In genomic region chr2:237199577-237199976, GRCh38 we compare ENCODE assay signal across 24 cellular contexts.
DNase-seq lines count a peak whose midpoint lies in the region; ATAC-seq and TF ChIP-seq lines count a peak whose summit lies in the region.
"Had no signal": no experiment of that assay in that cellular context is flagged by ENCODE, and none has a peak within 500 bp of the region (broad histone marks: within the 10 kb centered on the region; RNA-seq: fewer than 3 reads in every experiment).

No MANE protein-coding gene starts in this region.

- H3K27ac Mint-ChIP-seq in activated CD4-positive, alpha-beta T cell treated with anti-CD3 and anti-CD28 coated beads for 36 hours: no peak overlapping the region
- no peak overlapping the region for H3K27ac Mint-ChIP-seq in activated naive CD4-positive, alpha-beta T cell treated with anti-CD3 and anti-CD28 coated beads, Interleukin-2, amount 50 U/mL, for 72 hours
- H3K27ac Mint-ChIP-seq: activated CD4-positive, alpha-beta memory T cell treated with anti-CD3 and anti-CD28 coated beads, Interleukin-2, amount 10 ng/mL, durations not matched to agents 7 days and 5 days; activated naive CD8-positive, alpha-beta T cell treated with anti-CD3 and anti-CD28 coated beads, Interleukin-2, amount 10 ng/mL, durations not matched to agents 7 days and 5 days; IgD-negative memory B cell; nephron progenitor cell had no signal

- H3K36me3 ChIP-seq in ACC112 (ENCODE audit: insufficient read depth, low read length) (no peaks in the 10 kb centered on the region), HUES64 (ENCODE audit: insufficient read depth, low read length) (no peaks in the 10 kb centered on the region), lung (ENCODE audit: control insufficient read depth in 2 of 2, insufficient read depth in 2 of 2, low read length in 2 of 2) (no peaks in the 10 kb centered on the region)
- H3K36me3 ChIP-seq: heart right ventricle, transverse colon had no signal

- H3K27me3 ChIP-seq in ACC112 (ENCODE audit: insufficient read depth, low read length): no peaks in the 10 kb centered on the region
- H3K27me3 ChIP-seq in HUES64 (ENCODE audit: insufficient read depth, low read length): no peaks in the 10 kb centered on the region
- no peaks in the 10 kb centered on the region for H3K27me3 ChIP-seq in lung (ENCODE audit: control insufficient read depth, insufficient read depth)
- H3K27me3 ChIP-seq: heart right ventricle, transverse colon had no signal

- H3K9me3 ChIP-seq in HUES64 (ENCODE audit: insufficient read depth, low read depth, low read length): peaks cover 12% of the 10 kb centered on the region
- H3K9me3 ChIP-seq in lung (ENCODE audit: control insufficient read depth in 2 of 2, insufficient read depth in 1 of 2, low read length in 1 of 2): peaks cover 0 to 8% of the 10 kb centered on the region in 2 donors
- H3K9me3 ChIP-seq: A549, transverse colon had no signal

- H3K27ac ChIP-seq in ACC112 (ENCODE audit: low read depth, low read length) (peak overlapping the region; percentile 92), HUES64 (ENCODE audit: low read depth, low read length) (peak overlapping the region; percentile 94), lung (ENCODE audit: low read depth in 1 of 2, low read length in 1 of 2) (peak overlapping the region in 1 of 2 donors; percentile 13)
- H3K27ac ChIP-seq: C4-2B, VCaP had no signal

- H3K4me3 Mint-ChIP-seq in activated CD4-positive, alpha-beta T cell treated with anti-CD3 and anti-CD28 coated beads for 36 hours: no peak overlapping the region
- H3K4me3 Mint-ChIP-seq: activated CD4-positive, alpha-beta memory T cell treated with anti-CD3 and anti-CD28 coated beads, Interleukin-2, amount 10 ng/mL, durations not matched to agents 7 days and 5 days; activated naive CD8-positive, alpha-beta T cell treated with anti-CD3 and anti-CD28 coated beads, Interleukin-2, amount 10 ng/mL, durations not matched to agents 7 days and 5 days; IgD-negative memory B cell; nephron progenitor cell had no signal

- H3K9me3 Mint-ChIP-seq in activated CD4-positive, alpha-beta T cell treated with anti-CD3 and anti-CD28 coated beads for 36 hours (ENCODE audit: low read depth): no peaks in the 10 kb centered on the region
- no peaks in the 10 kb centered on the region for H3K9me3 Mint-ChIP-seq in activated naive CD4-positive, alpha-beta T cell treated with anti-CD3 and anti-CD28 coated beads, Interleukin-2, amount 50 U/mL, for 72 hours
- H3K9me3 Mint-ChIP-seq: activated CD4-positive, alpha-beta memory T cell treated with anti-CD3 and anti-CD28 coated beads, Interleukin-2, amount 10 ng/mL, durations not matched to agents 7 days and 5 days; activated naive CD8-positive, alpha-beta T cell treated with anti-CD3 and anti-CD28 coated beads, Interleukin-2, amount 10 ng/mL, durations not matched to agents 7 days and 5 days; nephron progenitor cell had no signal

- WGBS in HUES64: 88% methylated on average over 2 of the region's 2 CpGs
- 92 to 100% methylated on average over 2 of the region's 2 CpGs for WGBS in lung, 2 donors

- H3K4me1 ChIP-seq in ACC112 (ENCODE audit: control insufficient read depth, insufficient read depth, low read length, unreplicated experiment) (peaks cover 66% of the 10 kb centered on the region), HUES64 (ENCODE audit: insufficient read depth, low read length) (peaks cover 41% of the 10 kb centered on the region), lung (ENCODE audit: control insufficient read depth in 2 of 2, insufficient read depth in 2 of 2, low read length in 2 of 2) (no peaks in the 10 kb centered on the region)

- no peak overlapping the region for H3K4me3 ChIP-seq in ACC112 (ENCODE audit: low read depth, low read length)
- H3K4me3 ChIP-seq in HUES64 (ENCODE audit: low read length): no peak overlapping the region
- H3K4me3 ChIP-seq in lung: no peak overlapping the region
- H3K4me3 ChIP-seq: A549, heart right ventricle, transverse colon had no signal

- CTCF ChIA-PET in activated CD4-positive, alpha-beta T cell treated with anti-CD3 and anti-CD28 coated beads for 36 hours (lab: Charles Lee): interaction anchor here (1.0 kb wide), 1 partner anchor 8 kb away, joined by 5 read pairs; no protein-coding TSS in a partner anchor

- H3K36me3 Mint-ChIP-seq in activated CD4-positive, alpha-beta T cell treated with anti-CD3 and anti-CD28 coated beads for 36 hours (ENCODE audit: low read depth): no peaks in the 10 kb centered on the region
- no peaks in the 10 kb centered on the region for H3K36me3 Mint-ChIP-seq in activated naive CD4-positive, alpha-beta T cell treated with anti-CD3 and anti-CD28 coated beads, Interleukin-2, amount 50 U/mL, for 72 hours
- H3K36me3 Mint-ChIP-seq: activated naive CD8-positive, alpha-beta T cell treated with anti-CD3 and anti-CD28 coated beads, Interleukin-2, amount 10 ng/mL, durations not matched to agents 7 days and 5 days; IgD-negative memory B cell had no signal

- POLR2A ChIA-PET in activated CD4-positive, alpha-beta T cell treated with anti-CD3 and anti-CD28 coated beads for 36 hours (lab: Charles Lee): no interaction called here

- DNase-seq in astrocyte of the hippocampus (ENCODE audit: low read depth, low spot score) (peak; percentile 46), lung (ENCODE audit: low spot score) (peak; percentile 24), iPS-NIHi7 (ENCODE audit: extremely low spot score) (no peak)
- no peak for DNase-seq in activated CD4-positive, alpha-beta T cell treated with anti-CD3 and anti-CD28 coated beads for 36 hours
- DNase-seq in activated naive CD4-positive, alpha-beta T cell treated with anti-CD3 and anti-CD28 coated beads, Interleukin-2, amount 50 U/mL, for 72 hours (ENCODE audit: low spot score in 2 of 2): no peak
- DNase-seq: activated CD4-positive, alpha-beta memory T cell treated with anti-CD3 and anti-CD28 coated beads, Interleukin-2, amount 10 ng/mL, durations not matched to agents 7 days and 5 days; activated naive CD8-positive, alpha-beta T cell treated with anti-CD3 and anti-CD28 coated beads, Interleukin-2, amount 10 ng/mL, durations not matched to agents 7 days and 5 days; heart right ventricle; midbrain; MV-4-11; NCI-H187 treated with DMSO at 0.1 percent for 48 hours; NCI-H345; nephron progenitor cell; stimulated activated CD4-positive, alpha-beta T cell treated with anti-CD3 and anti-CD28 coated beads, Interleukin-15, amount 100 ng/mL, for 24 hours; stimulated activated naive CD4-positive, alpha-beta T cell; T-helper 1 cell; transverse colon had no signal

- no peaks in the 10 kb centered on the region for H3K79me2 ChIP-seq in ACC112 (ENCODE audit: control insufficient read depth, insufficient read depth, low read length, unreplicated experiment)

- intact Hi-C loops in activated CD4-positive, alpha-beta T cell treated with anti-CD3 and anti-CD28 coated beads for 36 hours (cut with DNase I, micrococcal nuclease): no loop called here

- no peaks in the 10 kb centered on the region for H3K27me3 Mint-ChIP-seq in activated CD4-positive, alpha-beta T cell treated with anti-CD3 and anti-CD28 coated beads for 36 hours

- no peaks in the 10 kb centered on the region for H3K4me1 Mint-ChIP-seq in activated CD4-positive, alpha-beta T cell treated with anti-CD3 and anti-CD28 coated beads for 36 hours
- H3K4me1 Mint-ChIP-seq: activated CD4-positive, alpha-beta memory T cell treated with anti-CD3 and anti-CD28 coated beads, Interleukin-2, amount 10 ng/mL, durations not matched to agents 7 days and 5 days; activated naive CD8-positive, alpha-beta T cell treated with anti-CD3 and anti-CD28 coated beads, Interleukin-2, amount 10 ng/mL, durations not matched to agents 7 days and 5 days; IgD-negative memory B cell had no signal

- ATAC-seq in lung (ENCODE audit: insufficient read depth, low FRiP score) (no peak), HG03139 (IDR thresholded peaks at IDR 0.05; ENCODE audit: unreplicated experiment) (no peak)
- ATAC-seq in activated CD4-positive, alpha-beta T cell treated with anti-CD3 and anti-CD28 coated beads for 36 hours: no peak
- ATAC-seq in activated naive CD4-positive, alpha-beta T cell treated with anti-CD3 and anti-CD28 coated beads, Interleukin-2, amount 50 U/mL, for 72 hours: no peak
- ATAC-seq: A549, heart right ventricle had no signal

- TF ChIP-seq CTCF in lung (IDR thresholded peaks at IDR 0.05; ENCODE audit: control extremely low read depth, extremely low read depth): no peak

- no peak overlapping the region for H3K9ac ChIP-seq in HUES64 (ENCODE audit: low read depth, low read length)

- no peak overlapping the region for H2AFZ ChIP-seq in ACC112 (ENCODE audit: low read length, unreplicated experiment)

Comparison
In these comparisons a context has a peak if more than half of its experiments do, and no peak if none do; other contexts are left out.
1. DNase-seq: peak in astrocyte of the hippocampus (single experiment) and lung (single experiment); none in activated CD4-positive, alpha-beta T cell treated with anti-CD3 and anti-CD28 coated beads for 36 hours (single experiment), iPS-NIHi7 (single experiment) and activated naive CD4-positive, alpha-beta T cell treated with anti-CD3 and anti-CD28 coated beads, Interleukin-2, amount 50 U/mL, for 72 hours (0 of 2).